Comparison of ENCODE assay signal across 18 cellular contexts in the genomic region with DNA sequence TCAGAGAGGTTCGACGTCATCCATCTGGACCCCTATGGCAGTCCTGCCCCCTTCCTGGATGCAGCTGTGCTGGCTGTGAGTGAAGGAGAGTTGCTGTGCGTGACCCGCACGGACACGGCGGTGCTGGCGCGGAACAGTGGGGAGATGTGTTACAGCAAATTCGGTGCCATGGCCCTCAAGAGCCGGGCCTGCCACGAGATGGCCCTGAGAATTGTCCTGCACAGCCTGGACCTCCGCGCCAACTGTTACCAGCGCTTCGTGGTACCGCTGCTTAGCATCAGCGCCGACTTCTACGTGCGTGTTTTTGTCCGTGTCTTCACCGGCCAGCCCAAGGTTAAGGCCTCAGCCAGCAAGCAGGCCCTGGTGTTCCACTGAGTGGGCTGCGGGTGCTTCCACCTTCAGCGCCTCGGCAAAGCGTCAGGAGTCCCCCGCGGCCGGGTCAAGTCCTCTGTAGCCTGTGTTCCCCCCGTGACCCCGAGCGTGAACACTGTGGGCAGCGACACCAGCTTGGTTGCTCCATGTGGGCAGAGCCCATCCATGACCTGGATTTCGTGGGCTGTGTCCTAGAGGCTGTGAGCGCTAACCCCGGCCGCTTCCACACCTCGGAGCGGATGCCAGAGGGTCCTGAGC.
"Had no signal": no experiment of that assay in that cellular context is flagged by ENCODE, and none has a peak within 500 bp of the region (broad histone marks: within the 10 kb centered on the region; RNA-seq: fewer than 3 reads in every experiment).

No MANE protein-coding gene starts in this region.

- H3K9me3 ChIP-seq: ovary, right atrium auricular region, suprapubic skin, tibial nerve had no signal

- ATAC-seq: left colon; left lung; mucosa of descending colon; naive thymus-derived CD4-positive, alpha-beta T cell; stimulated activated effector memory CD8-positive, alpha-beta T cell treated with anti-CD3 and anti-CD28 coated beads, Interleukin-12 subunit alpha, Interleukin-12 subunit beta, amount 100 ng/mL, for 72 hours had no signal

- H3K4me3 ChIP-seq: heart right ventricle, hepatocyte, left lung, lung, mucosa of descending colon, ovary, right atrium auricular region, skin epidermis, suprapubic skin, tibial nerve, upper lobe of left lung had no signal

- DNase-seq: heart right ventricle; kidney; left colon; midbrain; mucosa of descending colon; naive thymus-derived CD4-positive, alpha-beta T cell; ovary; stimulated activated CD4-positive, alpha-beta T cell treated with anti-CD3 and anti-CD28 coated beads, Interleukin-4, amount 100 ng/mL, for 24 hours; stimulated activated naive CD4-positive, alpha-beta T cell had no signal

- H3K27ac ChIP-seq: heart right ventricle, hepatocyte, left lung, ovary, right atrium auricular region, skin epidermis, suprapubic skin, tibial nerve, upper lobe of left lung had no signal

- H3K36me3 ChIP-seq: heart right ventricle, left lung, ovary, right atrium auricular region, suprapubic skin, tibial nerve, upper lobe of left lung had no signal

- H3K27me3 ChIP-seq: heart right ventricle, hepatocyte, left lung, ovary, right atrium auricular region, suprapubic skin, tibial nerve, upper lobe of left lung had no signal

- H3K4me1 ChIP-seq: heart right ventricle, left lung, right atrium auricular region, suprapubic skin, tibial nerve, upper lobe of left lung had no signal
